9 cellular contexts compared by ENCODE assay signal in the genomic region with DNA sequence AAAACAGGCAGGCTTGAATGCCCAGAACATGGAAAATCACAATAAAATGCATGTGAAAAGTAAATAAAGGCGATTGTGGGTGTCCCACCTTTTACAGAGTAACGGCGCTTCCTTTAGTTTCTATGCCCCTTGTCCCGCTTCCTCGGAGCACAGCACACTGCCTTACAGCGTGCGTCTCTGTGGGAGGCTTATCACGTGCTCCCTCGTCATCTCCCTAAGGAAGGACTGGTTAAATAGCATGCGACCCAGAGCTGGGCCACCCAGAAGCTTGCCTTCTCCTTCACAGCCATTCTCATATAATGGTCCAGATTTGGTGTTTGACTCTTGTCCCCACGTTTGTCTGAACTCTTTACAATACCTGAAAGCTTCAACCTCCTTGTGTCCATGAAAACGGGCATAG.
"Had no signal": no experiment of that assay in that cellular context is flagged by ENCODE, and none has a peak within 500 bp of the region (broad histone marks: within the 10 kb centered on the region; RNA-seq: fewer than 3 reads in every experiment).

No MANE protein-coding gene starts in this region.

- H3K36me3 ChIP-seq: HAP-1 had no signal

- H3K9ac ChIP-seq: KMS-11 had no signal

- H3K4me1 ChIP-seq: HAP-1 had no signal

- H3K4me2 ChIP-seq: KMS-11 had no signal

- FAIRE-seq: HTR-8/SVneo had no signal

- H3K9me3 Mint-ChIP-seq: HFFc6 had no signal

- H3K4me3 Mint-ChIP-seq: HFFc6 had no signal

- DNase-seq: GOT3, H7, HFFc6, IMR-90, KBM-7 had no signal

- H3K27ac ChIP-seq: KMS-11 had no signal

- H3K9me3 ChIP-seq: HAP-1 had no signal

- H3K27ac Mint-ChIP-seq: HFFc6 had no signal

- H3K4me3 ChIP-seq: HAP-1 had no signal

- ATAC-seq: HCT116 had no signal
